ENCODE assay signal across 9 cellular contexts in the genomic region with DNA sequence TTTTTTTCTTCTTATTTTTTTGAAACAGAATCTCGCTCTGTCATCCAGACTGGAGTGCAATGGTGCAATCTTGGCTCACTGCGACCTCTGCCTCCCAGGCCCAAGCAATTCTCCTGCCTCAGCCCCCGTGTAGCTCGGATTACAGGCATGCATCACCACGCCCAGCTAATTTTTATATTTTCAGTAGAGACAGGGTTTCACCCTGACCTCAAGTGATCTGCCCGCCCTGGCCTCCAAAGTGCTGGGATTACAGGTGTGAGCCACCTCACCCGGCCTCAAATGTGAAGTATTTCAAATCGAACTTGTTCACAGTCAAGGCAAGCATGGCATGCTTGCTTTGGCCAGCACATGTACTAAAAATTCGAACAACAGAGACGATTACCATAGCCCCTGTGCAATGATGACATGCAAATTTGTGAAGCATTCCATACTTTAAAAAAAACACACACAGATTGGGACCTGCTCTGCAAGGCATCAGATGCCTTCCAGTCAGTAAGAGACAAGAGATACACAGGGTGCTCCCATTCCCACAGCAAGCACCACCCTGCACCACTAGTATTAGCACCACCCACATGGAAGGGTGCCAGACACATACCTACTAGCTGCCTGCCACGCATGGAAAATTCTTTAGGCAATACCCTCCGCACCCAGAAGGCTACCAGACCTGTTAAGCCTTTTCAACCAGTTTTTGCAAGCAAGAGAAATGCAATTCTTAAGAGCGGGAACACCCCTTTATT. TPM values are rescaled to one million over a fixed set of nuclear protein-coding genes. Genes with fewer than 3 reads are reported as not detected.
DNase-seq lines count a peak whose midpoint lies in the region; ATAC-seq and TF ChIP-seq lines count a peak whose summit lies in the region.
"Had no signal": no experiment of that assay in that cellular context is flagged by ENCODE, and none has a peak within 500 bp of the region (broad histone marks: within the 10 kb centered on the region; RNA-seq: fewer than 3 reads in every experiment).

No MANE protein-coding gene starts in this region.

- TF ChIP-seq EP300 in gastroesophageal sphincter (IDR thresholded peaks at IDR 0.05), result no peak

- H3K9me3 Mint-ChIP-seq in activated B cell treated with CpG ODN at 0.5 μM for 24 hours, result no peaks in the 10 kb centered on the region

- H3K4me1 Mint-ChIP-seq in activated B cell treated with CpG ODN at 0.5 μM for 24 hours, result peaks cover 91% of the 10 kb centered on the region

- peak overlapping the region; percentile 35 for H3K4me3 Mint-ChIP-seq in activated B cell treated with CpG ODN at 0.5 μM for 24 hours

- WGBS in gastroesophageal sphincter (ENCODE audit: low coverage in 1 of 2), 2 donors, result 28 to 34% methylated on average over 4 to 13 of the region's 13 CpGs

- peaks cover 17 to 100% (median 62%) of the 10 kb centered on the region in 3 donors for H3K4me1 ChIP-seq in gastroesophageal sphincter

- no peak for ATAC-seq in activated B cell treated with CpG ODN at 0.5 μM for 24 hours (ENCODE audit: low read depth)
- peak; percentile 75 for ATAC-seq in gastroesophageal sphincter
- no peak for ATAC-seq in HG02571 (IDR thresholded peaks at IDR 0.05; ENCODE audit: unreplicated experiment)
- no peak for ATAC-seq in GM18861 (IDR thresholded peaks at IDR 0.05; ENCODE audit: unreplicated experiment)

- H3K9me3 ChIP-seq in gastroesophageal sphincter, result no peaks in the 10 kb centered on the region

- H3K4me3 ChIP-seq in gastroesophageal sphincter (no peak overlapping the region), retinal pigment epithelial cell (ENCODE audit: low read length) (no peak overlapping the region)

- H3K27ac ChIP-seq in gastroesophageal sphincter, result peak overlapping the region; percentile 50 to 78 (median 74)

- H3K27me3 Mint-ChIP-seq in activated B cell treated with CpG ODN at 0.5 μM for 24 hours, result no peaks in the 10 kb centered on the region

- peaks cover 25% of the 10 kb centered on the region for H3K36me3 Mint-ChIP-seq in activated B cell treated with CpG ODN at 0.5 μM for 24 hours (ENCODE audit: low read depth)

- DNase-seq in A172 (ENCODE audit: low spot score), result peak; percentile 73
- DNase-seq in GM03348 (ENCODE audit: low spot score), result peak; percentile 44
- no peak for DNase-seq in activated B cell treated with CpG ODN at 0.5 μM for 24 hours
- DNase-seq in retinal pigment epithelial cell (ENCODE audit: low read depth), result peak; percentile 79
- no peak for DNase-seq in anterior cingulate cortex (lab: John Stamatoyannopoulos, UW)

- CTCF ChIA-PET in activated B cell treated with CpG ODN at 0.5 μM for 24 hours (lab: Charles Lee), result interaction anchor here (1.2 kb wide), 1 partner anchor 46 kb away, joined by 3 read pairs; no protein-coding TSS in a partner anchor

- no peaks in the 10 kb centered on the region for H3K36me3 ChIP-seq in gastroesophageal sphincter

- H3K27me3 ChIP-seq in gastroesophageal sphincter, result no peaks in the 10 kb centered on the region
- H3K27me3 ChIP-seq: dorsolateral prefrontal cortex had no signal

- POLR2A ChIA-PET in activated B cell treated with CpG ODN at 0.5 μM for 24 hours (lab: Charles Lee), result interaction anchor here (0.7 kb wide), 1 partner anchor 42 kb away, joined by 3 read pairs; no protein-coding TSS in a partner anchor

- no peak for TF ChIP-seq POLR2A in gastroesophageal sphincter (IDR thresholded peaks at IDR 0.05)

- H3K27ac Mint-ChIP-seq in activated B cell treated with CpG ODN at 0.5 μM for 24 hours, result no peak overlapping the region

- intact Hi-C loops in activated B cell treated with CpG ODN at 0.5 μM for 24 hours (cut with micrococcal nuclease), result no loop called here

- no peak for TF ChIP-seq CTCF in activated B cell treated with CpG ODN at 0.5 μM for 24 hours (IDR thresholded peaks at IDR 0.05)
- TF ChIP-seq CTCF in gastroesophageal sphincter (IDR thresholded peaks at IDR 0.05), result peak in 2 of 4 experiments; percentile 25 to 35
- peak; percentile 39 for TF ChIP-seq CTCF in retinal pigment epithelial cell (conservative IDR thresholded peaks at IDR 0.05; ENCODE audit: low read depth, low read length)

RNA-seq across cellular contexts. Expression of gene ANKRD11, which starts 47.2 kb away (rescaled TPM):
- total RNA-seq in A172 (2014; rRNA removed; shearing (Covaris generic)), result 48.3 and 61.6 TPM in 2 replicates
- total RNA-seq in activated B cell treated with CpG ODN at 0.5 μM for 24 hours (216 and 243 TPM in 2 replicates), gastroesophageal sphincter (100 to 1,000 TPM in 2 of 4 donors, 10 to 100 TPM in 2; 67.0 to 107 (median 88.9) TPM)

Comparison
In these comparisons a context has a peak if more than half of its experiments do, and no peak if none do; other contexts are left out.
1. DNase-seq: peak in A172 (single experiment), GM03348 (single experiment) and retinal pigment epithelial cell (single experiment); none in activated B cell treated with CpG ODN at 0.5 μM for 24 hours (single experiment) and anterior cingulate cortex (0 of 58).